Comparison of ENCODE assay signal across 1 cellular context in genomic region chr11:92794783-92795182, GRCh38.
TF ChIP-seq lines count a peak whose summit lies in the region.

No MANE protein-coding gene starts in this region.

TF ChIP-seq in GM23338, 12 proteins besides CTCF, POLR2A, EP300 and RAD21 (continued from another document):
- TF ChIP-seq JUNB (IDR thresholded peaks at IDR 0.05; ENCODE audit: unreplicated experiment) (no peak), ZNF114 (CRISPR knock-in tag; IDR thresholded peaks at IDR 0.05) (no peak), ZNF462 (CRISPR knock-in tag; IDR thresholded peaks at IDR 0.05) (no peak), EZH2phosphoT487 (IDR thresholded peaks at IDR 0.05; ENCODE audit: unreplicated experiment) (no peak), NANOG (IDR thresholded peaks at IDR 0.05; ENCODE audit: borderline replicate concordance) (no peak), REST (IDR thresholded peaks at IDR 0.05; ENCODE audit: unreplicated experiment) (no peak), EZH2 (IDR thresholded peaks at IDR 0.05; ENCODE audit: low read depth, unreplicated experiment) (no peak)
